18 cellular contexts compared by ENCODE assay signal in the genomic region with DNA sequence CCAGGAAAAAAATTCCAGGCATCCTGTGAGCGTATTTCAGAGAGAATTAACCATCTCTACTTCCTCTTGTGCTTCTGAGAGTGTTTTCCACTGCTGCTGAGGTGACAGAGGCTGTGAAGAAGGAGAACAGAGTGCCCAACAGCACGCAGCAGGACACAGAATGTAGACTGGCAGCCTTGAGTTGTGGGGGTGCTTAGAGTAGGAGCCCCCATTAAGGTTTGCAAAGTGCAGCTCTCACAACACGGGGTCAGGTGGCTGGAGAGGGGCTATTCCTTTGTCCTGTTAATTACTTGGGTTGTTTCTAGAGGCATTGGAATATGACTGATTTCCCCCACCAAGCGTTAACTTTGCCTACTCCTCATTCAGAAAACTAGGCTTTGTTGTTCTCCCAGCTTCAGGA.
DNase-seq lines count a peak whose midpoint lies in the region; ATAC-seq, FAIRE-seq and TF ChIP-seq lines count a peak whose summit lies in the region.
"Had no signal": no experiment of that assay in that cellular context is flagged by ENCODE, and none has a peak within 500 bp of the region (broad histone marks: within the 10 kb centered on the region; RNA-seq: fewer than 3 reads in every experiment).

No MANE protein-coding gene starts in this region.

- no peak overlapping the region for H3K14ac ChIP-seq in H1 (ENCODE audit: insufficient read length)

- WGBS in HUES64 = 35% methylated on average over 3 of the region's 4 CpGs
- 32% methylated on average over 4 of the region's 4 CpGs; no CpG with 5 or more reads in 1 of the 2 experiments for WGBS in H1 (ENCODE audit: extremely low coverage in 1 of 2, insufficient coverage in 1 of 2, insufficient read length in 1 of 2, insufficient replicate concordance in 2 of 2, low coverage in 1 of 2, low lambda C conversion rate in 2 of 2, missing lambda C conversion rate in 1 of 2), 2 experiments

- no peak overlapping the region for H3K9ac ChIP-seq in HUES64 (ENCODE audit: low read depth, low read length)
- H3K9ac ChIP-seq in H1 (replicated peaks in 1 of 4; ENCODE audit: extremely low read depth in 1 of 4, low read depth in 3 of 4, low read length in 3 of 4) = no peak overlapping the region; a peak in 1 of 7 replicates

- in situ Hi-C loops in HAP-1 (cut with MboI; ENCODE audit: low sequenced_read_pairs) = no loop called here

- H4K5ac ChIP-seq in H1 (ENCODE audit: insufficient read length, low read depth, low read length) = no peak overlapping the region

- no peaks in the 10 kb centered on the region for H4K20me1 ChIP-seq in H1 (replicated peaks in 1 of 2; ENCODE audit: control insufficient read depth in 1 of 2, insufficient read depth in 2 of 2, low read length in 2 of 2)

- no peak overlapping the region for H4K91ac ChIP-seq in H1 (replicated peaks; ENCODE audit: insufficient read length, low read length)

- no peak overlapping the region for H3K18ac ChIP-seq in H1 (ENCODE audit: extremely low read depth, low read length)

- no peak overlapping the region for H2BK15ac ChIP-seq in H1 (ENCODE audit: low read length)

- TF ChIP-seq RAD21 in H1 (IDR thresholded peaks at IDR 0.05 in 1 of 2, conservative IDR thresholded peaks at IDR 0.05 in 1 of 2; ENCODE audit: low read depth in 2 of 2, low read length in 2 of 2) = no peak

- no peak overlapping the region for H2BK12ac ChIP-seq in H1 (ENCODE audit: low read depth, low read length)

- DNase-seq in H1 (ENCODE audit: low read depth in 1 of 2, low spot score in 2 of 2) = no peak
- peak; percentile 9 for DNase-seq in iPS-NIHi7 (ENCODE audit: extremely low spot score)
- DNase-seq in epidermal melanocyte (ENCODE audit: insufficient read length, low spot score) = no peak
- no peak for DNase-seq in HAP-1 (ENCODE audit: low spot score in 2 of 2)
- DNase-seq: C1 segment of cervical spinal cord; Calu3; CD4-positive, alpha-beta memory T cell; COR-L47; DMS53; DMS79 treated with DMSO at 0.1 percent for 48 hours; GF-D8; GOT3; H7 had no signal

- H2BK120ac ChIP-seq in H1 (replicated peaks; ENCODE audit: low read depth, low read length) = no peak overlapping the region

- H2AK5ac ChIP-seq in H1 (ENCODE audit: low read depth, low read length) = no peak overlapping the region

- H3K9me3 ChIP-seq in HUES64 (ENCODE audit: insufficient read depth, low read depth, low read length) (peaks cover 25% of the 10 kb centered on the region), H1 (ENCODE audit: insufficient read depth in 2 of 2, low read depth in 1 of 2, low read length in 1 of 2) (peaks cover 6 to 17% of the 10 kb centered on the region in 2 experiments), HAP-1 (no peaks in the 10 kb centered on the region)

- no peak overlapping the region for H2BK5ac ChIP-seq in H1 (ENCODE audit: low read depth, low read length)

- FAIRE-seq in H1 (lab: Jason Lieb, UNC) = no peak
- FAIRE-seq: GM12891, GM18507 had no signal

- no peak overlapping the region for H3K56ac ChIP-seq in H1 (replicated peaks; ENCODE audit: insufficient read length, low read depth, low read length)

- TF ChIP-seq POLR2A in H1 (IDR thresholded peaks at IDR 0.05; ENCODE audit: control extremely low read depth in 1 of 2, low read depth in 2 of 2, low read length in 2 of 2) = no peak

- H2BK20ac ChIP-seq in H1 (ENCODE audit: low read length) = no peak overlapping the region

- peak overlapping the region; percentile 41 to 44 for H3K4me2 ChIP-seq in H1 (ENCODE audit: insufficient read depth in 1 of 2, low read depth in 2 of 2, low read length in 2 of 2)

- no peaks in the 10 kb centered on the region for H3K79me1 ChIP-seq in H1 (ENCODE audit: low read depth, low read length)

- H4K8ac ChIP-seq in H1 (ENCODE audit: extremely low read depth, insufficient read depth, low read length) = no peak overlapping the region

- H3K79me2 ChIP-seq in H1 (ENCODE audit: control insufficient read depth in 1 of 2, insufficient read depth in 2 of 2, low read length in 2 of 2) = no peaks in the 10 kb centered on the region

- no peaks in the 10 kb centered on the region for H3K23me2 ChIP-seq in H1 (ENCODE audit: low read depth, low read length)

- TF ChIP-seq CTCF in H1 (IDR thresholded peaks at IDR 0.05; ENCODE audit: control extremely low read depth in 1 of 3, insufficient read depth in 1 of 3, low read depth in 1 of 3, low read length in 3 of 3) = no peak

- peak overlapping the region; percentile 34; the same call in 1 of the 2 replicates for H3K27ac ChIP-seq in HUES64 (ENCODE audit: low read depth, low read length)
- H3K27ac ChIP-seq in H1 (ENCODE audit: low read depth, low read length) = no peak overlapping the region; the same call in 1 of the 2 replicates

- peaks cover 13% of the 10 kb centered on the region for H3K4me1 ChIP-seq in HUES64 (ENCODE audit: insufficient read depth, low read length)
- H3K4me1 ChIP-seq in H1 (replicated peaks in 1 of 4; ENCODE audit: control insufficient read depth in 3 of 4, insufficient read depth in 4 of 4, low read length in 3 of 4) = peaks cover 0 to 6% (median 3%) of the 10 kb centered on the region in 4 experiments; a peak in 4 of 7 replicates
- no peaks in the 10 kb centered on the region for H3K4me1 ChIP-seq in HAP-1

- no peak overlapping the region for H3K23ac ChIP-seq in H1 (ENCODE audit: insufficient read length)

- CTCF ChIA-PET in H1 (lab: Charles Lee; ENCODE audit: partially characterized antibody) = no interaction called here

- peak overlapping the region; percentile 86 for H2AFZ ChIP-seq in H1 (ENCODE audit: low read length)

- no peaks in the 10 kb centered on the region for H3K27me3 ChIP-seq in HUES64 (ENCODE audit: insufficient read depth, low read length)
- H3K27me3 ChIP-seq in H1 (replicated peaks in 1 of 4; ENCODE audit: control insufficient read depth in 3 of 4, extremely low read depth in 1 of 4, insufficient read depth in 3 of 4, low read length in 3 of 4) = no peaks in the 10 kb centered on the region; a peak in 1 of 7 replicates
- no peaks in the 10 kb centered on the region; the same call in 1 of the 2 replicates for H3K27me3 ChIP-seq in HAP-1 (ENCODE audit: low read depth)

- H3K4ac ChIP-seq in H1 (replicated peaks; ENCODE audit: insufficient read length, low read depth, low read length) = no peak overlapping the region

- no peak for TF ChIP-seq EP300 in H1 (IDR thresholded peaks at IDR 0.05; ENCODE audit: borderline replicate concordance in 1 of 2, low read depth in 2 of 2, low read length in 2 of 2)

- H3K36me3 ChIP-seq in HUES64 (ENCODE audit: insufficient read depth, low read length) = no peaks in the 10 kb centered on the region
- no peaks in the 10 kb centered on the region for H3K36me3 ChIP-seq in H1 (ENCODE audit: control insufficient read depth in 2 of 4, insufficient read depth in 4 of 4, low read length in 3 of 4)
- no peaks in the 10 kb centered on the region for H3K36me3 ChIP-seq in HAP-1 (replicated peaks)

- POLR2A ChIA-PET in H1 (lab: Charles Lee; ENCODE audit: partially characterized antibody) = no interaction called here

- ATAC-seq in HG02973 (IDR thresholded peaks at IDR 0.05; ENCODE audit: unreplicated experiment) = no peak
- ATAC-seq: HCT116 had no signal

- no peak overlapping the region for H3K4me3 ChIP-seq in HUES64 (ENCODE audit: low read length)
- H3K4me3 ChIP-seq in H1 (ENCODE audit: extremely low read depth in 1 of 4, insufficient read depth in 2 of 4, low read depth in 3 of 4, low read length in 4 of 4) = peak overlapping the region in 1 of 4 experiments; percentile 3; a peak in 1 of 8 replicates
- no peak overlapping the region for H3K4me3 ChIP-seq in HAP-1

TF ChIP-seq in H1, 55 proteins besides CTCF, POLR2A, EP300 and RAD21:
- TF ChIP-seq ASH2L (IDR thresholded peaks at IDR 0.05; ENCODE audit: low read length) = no peak
- TF ChIP-seq SP2 (IDR thresholded peaks at IDR 0.05; ENCODE audit: low read length) = no peak
- TF ChIP-seq NANOG (IDR thresholded peaks at IDR 0.05; ENCODE audit: insufficient read depth, low read depth, low read length, poor library complexity, severe bottlenecking) = no peak
- no peak for TF ChIP-seq NRF1 (IDR thresholded peaks at IDR 0.05; ENCODE audit: low read depth, low read length)
- no peak for TF ChIP-seq SIX5 (IDR thresholded peaks at IDR 0.05; ENCODE audit: low read depth, low read length)
- TF ChIP-seq, protein P1, sequence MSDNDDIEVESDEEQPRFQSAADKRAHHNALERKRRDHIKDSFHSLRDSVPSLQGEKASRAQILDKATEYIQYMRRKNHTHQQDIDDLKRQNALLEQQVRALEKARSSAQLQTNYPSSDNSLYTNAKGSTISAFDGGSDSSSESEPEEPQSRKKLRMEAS (IDR thresholded peaks at IDR 0.05) = no peak
- no peak for TF ChIP-seq SIRT6 (IDR thresholded peaks at IDR 0.05; ENCODE audit: low read length)
- TF ChIP-seq, protein P2, sequence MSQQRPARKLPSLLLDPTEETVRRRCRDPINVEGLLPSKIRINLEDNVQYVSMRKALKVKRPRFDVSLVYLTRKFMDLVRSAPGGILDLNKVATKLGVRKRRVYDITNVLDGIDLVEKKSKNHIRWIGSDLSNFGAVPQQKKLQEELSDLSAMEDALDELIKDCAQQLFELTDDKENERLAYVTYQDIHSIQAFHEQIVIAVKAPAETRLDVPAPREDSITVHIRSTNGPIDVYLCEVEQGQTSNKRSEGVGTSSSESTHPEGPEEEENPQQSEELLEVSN (IDR thresholded peaks at IDR 0.05) = no peak
- TF ChIP-seq SAP30 (IDR thresholded peaks at IDR 0.05; ENCODE audit: insufficient read depth, insufficient replicate concordance, low read length) = no peak
- no peak for TF ChIP-seq CREB1 (IDR thresholded peaks at IDR 0.05)
- no peak for TF ChIP-seq YY1 (IDR thresholded peaks at IDR 0.05; ENCODE audit: low read depth, low read length)
- TF ChIP-seq PHF8 (conservative IDR thresholded peaks at IDR 0.05; ENCODE audit: low read depth, low read length) = no peak
- no peak for TF ChIP-seq POLR2AphosphoS5 (IDR thresholded peaks at IDR 0.05; ENCODE audit: low read depth, low read length)
- no peak for TF ChIP-seq HDAC2 (IDR thresholded peaks at IDR 0.05; ENCODE audit: borderline replicate concordance in 1 of 2, low read depth in 2 of 2, low read length in 2 of 2)
- TF ChIP-seq GABPA (IDR thresholded peaks at IDR 0.05; ENCODE audit: borderline replicate concordance, insufficient read depth, low read length) = no peak
- TF ChIP-seq SIN3A (conservative IDR thresholded peaks at IDR 0.05 in 1 of 2, IDR thresholded peaks at IDR 0.05 in 1 of 2; ENCODE audit: low read depth in 1 of 2, low read length in 2 of 2) = no peak
- no peak for TF ChIP-seq JUND (IDR thresholded peaks at IDR 0.05; ENCODE audit: low read length)
TF ChIP-seq in H1: peak in this region for 0.
